In genomic region chr3:14124223-14124614, GRCh38 we compare ENCODE assay signal across 8 cellular contexts. TPM values are rescaled to one million over a fixed set of nuclear protein-coding genes. Genes with fewer than 3 reads are reported as not detected.
DNase-seq lines count a peak whose midpoint lies in the region; ATAC-seq and TF ChIP-seq lines count a peak whose summit lies in the region.

No MANE protein-coding gene starts in this region.

- H3K4me3 Mint-ChIP-seq in T-helper 17 cell, result peak overlapping the region; percentile 97

- H3K27ac Mint-ChIP-seq in T-helper 17 cell, result peak overlapping the region; percentile 60

- DNase-seq in G401 (ENCODE audit: low spot score) (peak; percentile 69), HuH-7 (ENCODE audit: low spot score) (peak; percentile 81), T-helper 17 cell (peak in 1 of 3 donors; percentile 26), brain microvascular endothelial cell (no peak), omental fat pad (ENCODE audit: low spot score) (no peak)
- peak; percentile 66 for DNase-seq in stimulated activated CD4-positive, alpha-beta T cell treated with anti-CD3 and anti-CD28 coated beads, Interleukin-12 subunit alpha, Interleukin-12 subunit beta, amount 100 ng/mL, for 4 hours

- H3K9me3 ChIP-seq in T-helper 17 cell (ENCODE audit: control insufficient read depth, low read length, poor library complexity, severe bottlenecking), result no peaks in the 10 kb centered on the region
- 0 out of 2 replicates have a peak, but pooled peaks cover 3% of the 10 kb centered on the region for H3K9me3 ChIP-seq in iPS-20b (ENCODE audit: insufficient read depth, low read depth, low read length)

- H3K27me3 Mint-ChIP-seq in T-helper 17 cell, result no peaks in the 10 kb centered on the region

- peaks cover 49% of the 10 kb centered on the region for H3K4me1 Mint-ChIP-seq in T-helper 17 cell

- TF ChIP-seq CTCF in brain microvascular endothelial cell (IDR thresholded peaks at IDR 0.05; ENCODE audit: low read depth, low read length, missing control alignments), result no peak
- no peak for TF ChIP-seq CTCF in omental fat pad (IDR thresholded peaks at IDR 0.05)

- in situ Hi-C loops in G401 (cut with HindIII; ENCODE audit: low sequenced_read_pairs) (no loop called here), brain microvascular endothelial cell (cut with HindIII; ENCODE audit: low pct_ligation_motif_present, low sequenced_read_pairs) (no loop called here)

- H3K36me3 ChIP-seq in brain microvascular endothelial cell (replicated peaks) (peaks cover 9% of the 10 kb centered on the region), iPS-20b (ENCODE audit: insufficient read depth, low read depth, low read length) (peaks cover 34% of the 10 kb centered on the region)

- peaks cover 9% of the 10 kb centered on the region for H3K36me3 Mint-ChIP-seq in T-helper 17 cell (ENCODE audit: low read depth)

- ATAC-seq in GM21529 (IDR thresholded peaks at IDR 0.05; ENCODE audit: unreplicated experiment) (peak; percentile 55), T-helper 17 cell (peak; percentile 10), omental fat pad (ENCODE audit: low FRiP score) (no peak)

- H3K27me3 ChIP-seq in brain microvascular endothelial cell (replicated peaks) (no peaks in the 10 kb centered on the region), iPS-20b (ENCODE audit: insufficient read depth, low read length) (no peaks in the 10 kb centered on the region)

- H3K4me1 ChIP-seq in iPS-20b (ENCODE audit: insufficient read depth, low read length), result peaks cover 28% of the 10 kb centered on the region

- H3K9ac ChIP-seq in iPS-20b (ENCODE audit: low read depth, low read length), result peak overlapping the region; percentile 89

- H3K27ac ChIP-seq in brain microvascular endothelial cell (peak overlapping the region; percentile 2), iPS-20b (ENCODE audit: low read length) (no peak overlapping the region)

- H3K4me3 ChIP-seq in brain microvascular endothelial cell (ENCODE audit: low read depth, low read length) (peak overlapping the region; percentile 99), iPS-20b (ENCODE audit: low read length) (peak overlapping the region; percentile 89)

RNA-seq across cellular contexts. Expression of gene CHCHD4, which starts 0.5 kb away (rescaled TPM):
- total RNA-seq in G401 (2014; rRNA removed; shearing (Covaris generic)), result 15.5 and 26.1 TPM in 2 replicates
- 1 to 10 TPM; 2.7 to 3.6 TPM for total RNA-seq in T-helper 17 cell
- total RNA-seq in omental fat pad, result 10 to 100 TPM; 11.4 to 19.1 (median 14.7) TPM

RNA-seq across cellular contexts. Expression of gene TMEM43, which starts 0.6 kb away (rescaled TPM):
- 38.6 and 52.1 TPM in 2 replicates for total RNA-seq in G401 (2014; rRNA removed; shearing (Covaris generic))
- total RNA-seq in T-helper 17 cell (10 to 100 TPM; 45.6 to 51.4 TPM), omental fat pad (100 to 1,000 TPM; 110 to 143 (median 140) TPM)

RNA-seq across cellular contexts. Expression of gene XPC, which starts 54.2 kb away (rescaled TPM):
- total RNA-seq in G401 (2014; rRNA removed; shearing (Covaris generic)), result 41.6 and 52.2 TPM in 2 replicates
- total RNA-seq in T-helper 17 cell, result 10 to 100 TPM; 65.0 to 76.4 TPM
- 10 to 100 TPM; 26.5 to 47.8 (median 33.8) TPM for total RNA-seq in omental fat pad

RNA-seq across cellular contexts. Expression of gene LSM3, which starts 54.4 kb away (rescaled TPM):
- 25.2 and 33.1 TPM in 2 replicates for total RNA-seq in G401 (2014; rRNA removed; shearing (Covaris generic))
- 1 to 10 TPM; 5.5 to 6.3 TPM for total RNA-seq in T-helper 17 cell
- total RNA-seq in omental fat pad, result 10 to 100 TPM in 2 of 4 donors, 1 to 10 TPM in 2; 8.0 to 12.4 (median 10.9) TPM

Comparison
In these comparisons a context has a peak if more than half of its experiments do, and no peak if none do; other contexts are left out.
1. DNase-seq: peak in G401 (single experiment), HuH-7 (single experiment) and stimulated activated CD4-positive, alpha-beta T cell treated with anti-CD3 and anti-CD28 coated beads, Interleukin-12 subunit alpha, Interleukin-12 subunit beta, amount 100 ng/mL, for 4 hours (single experiment); none in brain microvascular endothelial cell (single experiment) and omental fat pad (single experiment).